ENCODE assay signal across 8 cellular contexts in the genomic region with DNA sequence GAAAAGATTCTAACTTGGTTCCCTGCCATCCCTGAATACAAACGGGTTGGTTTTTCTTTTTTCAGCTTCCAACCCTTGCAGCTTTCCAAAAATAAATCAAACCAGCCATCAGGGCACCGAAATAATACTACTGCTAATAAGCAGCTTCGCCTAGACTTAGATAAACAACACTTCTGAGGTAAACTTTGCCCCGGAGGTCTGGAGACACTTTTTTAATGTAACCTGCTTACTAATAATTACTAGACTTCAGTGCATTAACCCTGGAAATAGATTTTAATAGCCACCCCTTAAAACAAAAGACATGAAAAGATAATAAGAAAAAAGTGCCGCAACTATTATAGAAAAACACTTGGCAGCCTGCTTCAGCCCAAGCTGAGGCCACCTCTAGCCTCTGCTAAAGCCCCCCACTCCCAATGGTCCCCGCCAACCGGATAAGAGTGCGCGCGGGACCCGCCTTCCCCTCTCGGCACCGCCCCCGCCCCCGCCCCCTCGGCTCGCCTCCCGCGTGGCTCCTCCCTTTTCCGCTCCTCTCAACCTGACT. TPM values are rescaled to one million over a fixed set of nuclear protein-coding genes. Genes with fewer than 3 reads are reported as not detected.
DNase-seq lines count a peak whose midpoint lies in the region; ATAC-seq, FAIRE-seq and TF ChIP-seq lines count a peak whose summit lies in the region.

No MANE protein-coding gene starts in this region.

- H3K4me2 ChIP-seq in astrocyte (ENCODE audit: low read length) = peak overlapping the region; percentile 89

- peaks cover 37% of the 10 kb centered on the region for H3K4me1 Mint-ChIP-seq in astrocyte (ENCODE audit: low read depth, unreplicated experiment)

- peak overlapping the region; percentile 85 for H3K9ac ChIP-seq in astrocyte (ENCODE audit: low read length)

- DNase-seq in activated gamma-delta T cell (lab: John Stamatoyannopoulos, UW) (peak; percentile 87), activated gamma-delta T cell treated with Interleukin-2 at 50 U/mL for 16 hours (no peak), astrocyte (ENCODE audit: low read depth) (no peak), lung (ENCODE audit: low spot score) (no peak), transverse colon (no peak), D721Med (ENCODE audit: insufficient read length, low spot score) (no peak), NCI-H187 (lab: John Stamatoyannopoulos, UW) (no peak)

- intact Hi-C loops in transverse colon (cut with DNase I; ENCODE audit: low total_unique reads) = no loop called here

- H3K79me2 ChIP-seq in astrocyte (ENCODE audit: insufficient read depth, low read length) = peaks cover 37% of the 10 kb centered on the region

- H3K27ac Mint-ChIP-seq in astrocyte (ENCODE audit: unreplicated experiment) = peak overlapping the region; percentile 97

- TF ChIP-seq POLR2A in transverse colon (IDR thresholded peaks at IDR 0.05) = no peak

- no peak for TF ChIP-seq EP300 in transverse colon (IDR thresholded peaks at IDR 0.05; ENCODE audit: low read depth)

- H3K36me3 ChIP-seq in astrocyte (ENCODE audit: insufficient read depth, low read length) (peaks cover 25% of the 10 kb centered on the region), lung (ENCODE audit: control insufficient read depth in 2 of 2, insufficient read depth in 2 of 2, low read length in 2 of 2) (peaks cover 0 to 2% of the 10 kb centered on the region in 2 donors), transverse colon (peaks cover 0 to 7% (median 3%) of the 10 kb centered on the region in 4 donors)

- H3K4me3 ChIP-seq in astrocyte (ENCODE audit: insufficient read depth, low read depth, low read length) = peak overlapping the region; percentile 54
- no peak overlapping the region for H3K4me3 ChIP-seq in lung
- H3K4me3 ChIP-seq in transverse colon = peak overlapping the region in 3 of 4 donors; percentile 25 to 88 (median 46)

- H3K27ac ChIP-seq in astrocyte (ENCODE audit: low read depth, low read length) (peak overlapping the region; percentile 93), lung (ENCODE audit: low read depth in 1 of 2, low read length in 1 of 2) (peak overlapping the region; percentile 9 to 74), transverse colon (peak overlapping the region; percentile 96 to 98 (median 98))

- H3K9me3 ChIP-seq in astrocyte (ENCODE audit: insufficient read depth, low read depth, low read length) (no peaks in the 10 kb centered on the region), lung (ENCODE audit: control insufficient read depth in 2 of 2, insufficient read depth in 1 of 2, low read length in 1 of 2) (no peaks in the 10 kb centered on the region), transverse colon (no peaks in the 10 kb centered on the region)

- in situ Hi-C loops in transverse colon (cut with MboI; ENCODE audit: low pct_ligation_motif_present in 1 of 4, low pct_unique_long_range_greater_than_20kb in 1 of 4, low sequenced_read_pairs in 3 of 4) = loop anchor here in 1 of 4 donors (10.0 kb wide), 1 partner anchor 50 kb away; no protein-coding TSS in a partner anchor

- H3K4me3 Mint-ChIP-seq in astrocyte (ENCODE audit: unreplicated experiment) = peak overlapping the region; percentile 94

- WGBS in lung, 2 donors = 0 to 1% methylated on average over 20 of the region's 20 CpGs
- 1 to 2% methylated on average over 10 to 12 of the region's 20 CpGs for WGBS in transverse colon (ENCODE audit: low coverage in 1 of 2), 2 donors

- peaks cover 19% of the 10 kb centered on the region for H3K36me3 Mint-ChIP-seq in astrocyte (ENCODE audit: low read depth, unreplicated experiment)

- H3K27me3 Mint-ChIP-seq in astrocyte (ENCODE audit: low read depth, unreplicated experiment) = no peaks in the 10 kb centered on the region

- H3K4me1 ChIP-seq in astrocyte (ENCODE audit: insufficient read depth, low read length) = peaks cover 30% of the 10 kb centered on the region
- H3K4me1 ChIP-seq in lung (ENCODE audit: control insufficient read depth in 2 of 2, insufficient read depth in 2 of 2, low read length in 2 of 2) = peaks cover 5 to 6% of the 10 kb centered on the region in 2 donors
- peaks cover 8 to 34% (median 28%) of the 10 kb centered on the region in 4 donors for H3K4me1 ChIP-seq in transverse colon

- no peaks in the 10 kb centered on the region for H3K9me3 Mint-ChIP-seq in astrocyte (ENCODE audit: unreplicated experiment)

- H3K27me3 ChIP-seq in astrocyte (ENCODE audit: insufficient read depth, low read length) (no peaks in the 10 kb centered on the region), lung (ENCODE audit: control insufficient read depth, insufficient read depth) (no peaks in the 10 kb centered on the region), transverse colon (no peaks in the 10 kb centered on the region)

- no peak for FAIRE-seq in astrocyte (lab: Jason Lieb, UNC)
- no peak for FAIRE-seq in D721Med (lab: Jason Lieb, UNC)

- no peak overlapping the region for H2AFZ ChIP-seq in astrocyte (ENCODE audit: low read depth, low read length)

- ATAC-seq in lung (ENCODE audit: insufficient read depth, low FRiP score) = no peak
- ATAC-seq in GM18511 (IDR thresholded peaks at IDR 0.05; ENCODE audit: unreplicated experiment) = no peak

- no peak for TF ChIP-seq CTCF in astrocyte (IDR thresholded peaks at IDR 0.05; ENCODE audit: insufficient read depth, low read depth, low read length)
- TF ChIP-seq CTCF in lung (IDR thresholded peaks at IDR 0.05; ENCODE audit: control extremely low read depth, extremely low read depth) = no peak
- TF ChIP-seq CTCF in transverse colon (IDR thresholded peaks at IDR 0.05) = no peak
- no peak for TF ChIP-seq CTCF in D721Med (IDR thresholded peaks at IDR 0.05; ENCODE audit: insufficient read depth, missing control alignments)

- peaks cover 41% of the 10 kb centered on the region for H4K20me1 ChIP-seq in astrocyte (ENCODE audit: insufficient read depth, low read length)

RNA-seq across cellular contexts. Expression of a gene that starts 0.4 kb away (rescaled TPM):
- total RNA-seq in astrocyte (127 and 162 TPM in 2 replicates), lung (10 to 100 TPM; 12.9 to 35.2 TPM), transverse colon (10 to 100 TPM in 3 of 4 donors, 1 to 10 TPM in 1; 2.0 to 79.7 (median 69.9) TPM)
- polyA plus RNA-seq in lung = 10 to 100 TPM; 35.2 to 52.0 TPM

Comparison
In these comparisons a context has a peak if more than half of its experiments do, and no peak if none do; other contexts are left out.
1. H3K27ac ChIP-seq: peak in every context shown above with its lines; median percentile 98 in transverse colon; 93 in astrocyte; 42 in lung.